Comparison of ENCODE assay signal across 10 cellular contexts in the genomic region with DNA sequence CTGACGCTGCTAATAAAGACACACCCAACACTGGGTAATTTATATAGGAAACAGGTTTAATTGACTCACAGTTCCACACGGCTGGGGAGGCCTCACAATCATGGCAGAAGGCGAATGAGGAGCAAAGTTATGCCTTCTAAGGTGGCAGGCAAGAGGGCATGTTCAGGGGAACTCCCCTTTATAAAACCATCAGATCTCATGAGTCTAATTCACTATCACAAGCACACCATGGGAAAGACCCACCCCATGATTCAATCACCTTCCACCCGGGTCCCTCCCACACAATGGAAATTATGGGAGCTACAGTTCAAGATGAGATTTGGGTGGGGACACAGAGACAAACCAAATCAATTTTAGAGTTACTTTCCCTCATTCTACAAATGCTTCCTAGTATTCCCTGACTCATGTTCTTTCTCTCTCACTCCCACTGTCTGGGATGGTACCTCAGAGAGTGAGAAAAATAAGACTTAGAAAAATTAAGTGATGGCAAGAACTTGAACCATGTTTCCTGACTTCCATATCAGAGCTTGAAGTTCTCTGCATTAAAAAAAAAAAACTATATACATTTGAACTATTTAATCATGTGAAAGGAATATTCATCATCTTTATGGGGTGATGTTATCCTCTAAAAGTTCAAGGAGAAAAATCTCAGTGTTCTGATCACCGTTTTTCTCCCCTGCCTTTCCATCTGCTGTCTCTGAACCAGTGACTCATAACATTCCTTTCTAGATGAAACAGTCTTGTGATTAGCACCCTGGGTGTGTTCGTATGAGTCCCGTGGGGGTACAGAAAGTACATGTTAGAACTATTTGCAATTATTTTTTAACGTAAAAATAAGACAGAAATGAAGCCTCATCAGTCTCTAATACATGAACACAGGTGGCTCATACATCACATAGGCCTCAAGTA.
DNase-seq lines count a peak whose midpoint lies in the region; ATAC-seq, FAIRE-seq and TF ChIP-seq lines count a peak whose summit lies in the region.
"Had no signal": no experiment of that assay in that cellular context is flagged by ENCODE, and none has a peak within 500 bp of the region (broad histone marks: within the 10 kb centered on the region; RNA-seq: fewer than 3 reads in every experiment).

No MANE protein-coding gene starts in this region.

- intact Hi-C loops in upper lobe of right lung (cut with DNase I), result no loop called here

- H3K4me3 Mint-ChIP-seq in activated naive CD8-positive, alpha-beta T cell treated with anti-CD3 and anti-CD28 coated beads for 36 hours, result no peak overlapping the region

- peak; percentile 72 for FAIRE-seq in RCC 7860 (lab: Jason Lieb, UNC)

- H3K27ac Mint-ChIP-seq in activated naive CD8-positive, alpha-beta T cell treated with anti-CD3 and anti-CD28 coated beads for 36 hours, result no peak overlapping the region

- H3K27me3 ChIP-seq in upper lobe of right lung, result no peaks in the 10 kb centered on the region

- no peaks in the 10 kb centered on the region for H3K27me3 Mint-ChIP-seq in activated naive CD8-positive, alpha-beta T cell treated with anti-CD3 and anti-CD28 coated beads for 36 hours

- H3K4me1 Mint-ChIP-seq in activated naive CD8-positive, alpha-beta T cell treated with anti-CD3 and anti-CD28 coated beads for 36 hours, result no peaks in the 10 kb centered on the region

- no peaks in the 10 kb centered on the region for H3K36me3 Mint-ChIP-seq in activated naive CD8-positive, alpha-beta T cell treated with anti-CD3 and anti-CD28 coated beads for 36 hours

- TF ChIP-seq CTCF in upper lobe of right lung (IDR thresholded peaks at IDR 0.05), result no peak

- H3K27ac ChIP-seq in mesodermal cell (ENCODE audit: low read depth, low read length, severe bottlenecking), result peak overlapping the region; percentile 10
- H3K27ac ChIP-seq in upper lobe of right lung, result no peak overlapping the region
- H3K27ac ChIP-seq: parathyroid adenoma had no signal

- DNase-seq in RCC 7860 (ENCODE audit: low spot score) (peak; percentile 47), upper lobe of right lung (no peak), activated gamma-delta T cell (lab: John Stamatoyannopoulos, UW) (no peak)
- no peak for DNase-seq in activated naive CD8-positive, alpha-beta T cell treated with anti-CD3 and anti-CD28 coated beads for 36 hours
- DNase-seq: H7 had no signal

- H3K36me3 ChIP-seq in mesodermal cell (ENCODE audit: control insufficient read depth, insufficient read depth, low read length), result no peaks in the 10 kb centered on the region
- H3K36me3 ChIP-seq in upper lobe of right lung, result peaks cover 12% of the 10 kb centered on the region

- ATAC-seq in GM18519 (IDR thresholded peaks at IDR 0.05; ENCODE audit: low FRiP score, unreplicated experiment) (peak; percentile 92), HG02623 (IDR thresholded peaks at IDR 0.05; ENCODE audit: unreplicated experiment) (peak; percentile 81), esophagus mucosa (no peak), upper lobe of right lung (no peak)

- H3K9me3 Mint-ChIP-seq in activated naive CD8-positive, alpha-beta T cell treated with anti-CD3 and anti-CD28 coated beads for 36 hours, result peaks cover 2% of the 10 kb centered on the region

- H3K4me3 ChIP-seq in mesodermal cell (ENCODE audit: extremely low read depth, insufficient read depth, low read length, poor library complexity, severe bottlenecking) (no peak overlapping the region), upper lobe of right lung (no peak overlapping the region)

- H3K9me3 ChIP-seq in mesodermal cell (ENCODE audit: control insufficient read depth, low read length) (no peaks in the 10 kb centered on the region), upper lobe of right lung (no peaks in the 10 kb centered on the region)

- H3K4me1 ChIP-seq in mesodermal cell (ENCODE audit: control insufficient read depth, insufficient read depth, low read length, poor library complexity, severe bottlenecking), result peaks cover 2% of the 10 kb centered on the region
- H3K4me1 ChIP-seq in upper lobe of right lung, result no peaks in the 10 kb centered on the region
- H3K4me1 ChIP-seq: parathyroid adenoma had no signal

- 88% methylated on average over 3 of the region's 8 CpGs; no CpG with 5 or more reads in 1 of the 2 experiments for WGBS in mesodermal cell (ENCODE audit: insufficient coverage in 2 of 2), 2 experiments

Comparison
In these comparisons a context has a peak if more than half of its experiments do, and no peak if none do; other contexts are left out.
1. ATAC-seq: peak in GM18519 (single experiment) and HG02623 (single experiment); none in esophagus mucosa (single experiment) and upper lobe of right lung (single experiment).